In genomic region chr5:140800816-140801493, GRCh38 we compare ENCODE assay signal across 9 cellular contexts. TPM values are rescaled to one million over a fixed set of nuclear protein-coding genes. Genes with fewer than 3 reads are reported as not detected.
DNase-seq lines count a peak whose midpoint lies in the region; ATAC-seq and TF ChIP-seq lines count a peak whose summit lies in the region.
"Had no signal": no experiment of that assay in that cellular context is flagged by ENCODE, and none has a peak within 500 bp of the region (broad histone marks: within the 10 kb centered on the region; RNA-seq: fewer than 3 reads in every experiment).

Gene PCDHA3, plus strand, starts transcription at chr5:140801057.

- whole genome bisulfite sequencing in psoas muscle, 3 donors = 9 to 16% (median 14%) methylated on average over 29 of the region's 29 CpGs

- no peak for ATAC-seq in psoas muscle
- ATAC-seq in naive thymus-derived CD8-positive, alpha-beta T cell = no peak

- H3K4me1 ChIP-seq in psoas muscle = no peaks in the 10 kb centered on the region

- peaks cover 16 to 73% (median 40%) of the 10 kb centered on the region in 9 donors for H3K9me3 Mint-ChIP-seq in naive thymus-derived CD8-positive, alpha-beta T cell

- peak; percentile 21 for TF ChIP-seq CTCF in psoas muscle (IDR thresholded peaks at IDR 0.05)

- intact Hi-C loops in psoas muscle (cut with DNase I) = no loop called here

- H3K4me3 Mint-ChIP-seq in naive thymus-derived CD8-positive, alpha-beta T cell = no peak within 1 kb of the TSS

- H3K36me3 Mint-ChIP-seq in naive thymus-derived CD8-positive, alpha-beta T cell = peaks cover 8 to 54% (median 28%) of the 10 kb centered on the region in 3 donors

- no peaks in the 10 kb centered on the region for H3K4me1 Mint-ChIP-seq in naive thymus-derived CD8-positive, alpha-beta T cell

- H3K27me3 Mint-ChIP-seq in naive thymus-derived CD8-positive, alpha-beta T cell = peaks cover 20 to 42% (median 23%) of the 10 kb centered on the region in 5 donors

- H3K9me3 ChIP-seq in psoas muscle = peaks cover 2% of the 10 kb centered on the region

- no peak for TF ChIP-seq POLR2A in erythroblast (IDR thresholded peaks at IDR 0.05; ENCODE audit: low read length)

- no peaks in the 10 kb centered on the region for H3K36me3 ChIP-seq in psoas muscle (ENCODE audit: insufficient read depth in 1 of 2, low read depth in 1 of 2)

- DNase-seq in EL (peak; percentile 37), NCI-H2029 treated with DMSO at 0.1 percent for 48 hours (lab: John Stamatoyannopoulos, UW) (peak; percentile 43), erythroblast (lab: John Stamatoyannopoulos, UW) (peak; percentile 18 to 30), psoas muscle (no peak), DMS114 treated with DMSO at 0.1 percent for 48 hours (lab: John Stamatoyannopoulos, UW; ENCODE audit: unreplicated experiment) (no peak), AG08395 (ENCODE audit: low spot score) (no peak)
- no peak for DNase-seq in stimulated activated CD4-positive, alpha-beta T cell treated with anti-CD3 and anti-CD28 coated beads, Interleukin-4, amount 100 ng/mL, for 4 hours
- DNase-seq in naive thymus-derived CD8-positive, alpha-beta T cell = no peak

- peaks cover 0 to 14% (median 0%) of the 10 kb centered on the region in 3 donors for H3K27me3 ChIP-seq in psoas muscle (ENCODE audit: insufficient read depth in 3 of 3, low read length in 2 of 3)

- H3K27ac Mint-ChIP-seq in naive thymus-derived CD8-positive, alpha-beta T cell = peak within 1 kb of the TSS in 1 of 10 donors; percentile 65

- H3K4me3 ChIP-seq in psoas muscle = peak within 1 kb of the TSS; percentile 35

- no peak within 1 kb of the TSS for H3K27ac ChIP-seq in psoas muscle
- H3K27ac ChIP-seq: epithelial cell of prostate had no signal

- POLR2A ChIA-PET in naive thymus-derived CD8-positive, alpha-beta T cell (lab: Charles Lee) = no interaction called here

RNA-seq across cellular contexts. Expression of gene PCDHA3, which starts in this region (rescaled TPM):
- total RNA-seq in psoas muscle = under 1 TPM in 1 of 4 donors, not detected in 3; 0.12 TPM
- polyA plus RNA-seq in psoas muscle = under 1 TPM in 1 of 3 donors, not detected in 2; 0.03 TPM
- total RNA-seq in naive thymus-derived CD8-positive, alpha-beta T cell = not detected
- not detected for polyA plus RNA-seq in naive thymus-derived CD8-positive, alpha-beta T cell

Comparison
In these comparisons a context has a peak if more than half of its experiments do, and no peak if none do; other contexts are left out.
1. DNase-seq: peak in EL (single experiment), NCI-H2029 treated with DMSO at 0.1 percent for 48 hours (single experiment) and erythroblast (2 of 2); none in psoas muscle (0 of 2), stimulated activated CD4-positive, alpha-beta T cell treated with anti-CD3 and anti-CD28 coated beads, Interleukin-4, amount 100 ng/mL, for 4 hours (0 of 2), DMS114 treated with DMSO at 0.1 percent for 48 hours (single experiment), AG08395 (single experiment) and naive thymus-derived CD8-positive, alpha-beta T cell (0 of 10).